In the genomic region with DNA sequence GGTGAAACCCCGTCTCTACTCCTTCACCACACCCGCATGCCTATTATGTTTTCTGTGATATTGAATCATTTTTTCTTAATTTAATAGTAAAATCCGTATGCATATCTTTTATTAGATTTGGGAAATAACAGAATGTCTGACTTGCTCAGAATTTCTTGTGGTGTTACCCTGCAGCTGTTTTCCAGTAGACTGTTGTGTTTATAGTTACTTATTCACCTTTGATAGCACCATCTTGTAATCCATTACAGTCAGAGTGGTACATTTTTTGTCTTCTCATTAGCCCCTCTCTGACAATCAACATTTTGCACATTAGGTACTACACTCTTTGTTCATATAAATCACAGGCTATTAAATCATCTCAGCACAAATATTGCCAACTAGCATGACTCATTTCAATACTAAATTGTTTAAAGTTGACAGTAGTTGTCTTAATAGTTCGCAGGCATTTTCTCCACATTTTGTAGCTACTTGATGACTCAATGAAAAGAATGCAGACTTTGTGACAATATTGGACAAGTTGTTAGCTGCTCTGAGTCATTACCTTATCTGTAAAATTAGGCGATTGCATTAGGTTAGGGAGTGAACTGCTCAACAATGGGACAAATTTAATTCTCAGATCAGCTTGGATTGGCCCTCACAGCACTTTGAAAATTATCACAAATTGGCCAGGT, we compare ENCODE assay signal across 10 cellular contexts. TPM values are rescaled to one million over a fixed set of nuclear protein-coding genes. Genes with fewer than 3 reads are reported as not detected.
DNase-seq lines count a peak whose midpoint lies in the region; ATAC-seq and TF ChIP-seq lines count a peak whose summit lies in the region.
"Had no signal": no experiment of that assay in that cellular context is flagged by ENCODE, and none has a peak within 500 bp of the region (broad histone marks: within the 10 kb centered on the region; RNA-seq: fewer than 3 reads in every experiment).

No MANE protein-coding gene starts in this region.

- H3K27me3 ChIP-seq in BJ (ENCODE audit: control insufficient read depth, insufficient read depth, low read length) = no peaks in the 10 kb centered on the region; the same call in 1 of the 2 replicates
- no peaks in the 10 kb centered on the region for H3K27me3 ChIP-seq in PC-3 (ENCODE audit: low read length)
- no peaks in the 10 kb centered on the region for H3K27me3 ChIP-seq in fibroblast of lung (ENCODE audit: control insufficient read depth, insufficient read depth, low read length)

- intact Hi-C loops in PC-3 (cut with micrococcal nuclease) = loop anchor here (2.0 kb wide), 2 partner anchors 50 to 86 kb away; no protein-coding TSS in a partner anchor

- H3K9me3 ChIP-seq in PC-3 (ENCODE audit: low read length) (no peaks in the 10 kb centered on the region), fibroblast of lung (ENCODE audit: control insufficient read depth, insufficient read depth, low read depth, low read length) (no peaks in the 10 kb centered on the region)

- H3K27me3 Mint-ChIP-seq in osteocyte (ENCODE audit: unreplicated experiment) = no peaks in the 10 kb centered on the region
- H3K27me3 Mint-ChIP-seq: stimulated activated naive CD8-positive, alpha-beta T cell treated with anti-CD3 and anti-CD28 coated beads, Interleukin-15, amount 100 ng/mL, for 72 hours had no signal

- H3F3A ChIP-seq in PC-3 (ENCODE audit: low read length, unreplicated experiment) = no peaks in the 10 kb centered on the region

- H3K79me2 ChIP-seq in PC-3 (ENCODE audit: low read length) (no peaks in the 10 kb centered on the region), fibroblast of lung (ENCODE audit: control insufficient read depth, insufficient read depth, low read length) (no peaks in the 10 kb centered on the region)

- peaks cover 20% of the 10 kb centered on the region for H3K4me1 Mint-ChIP-seq in osteocyte (ENCODE audit: unreplicated experiment)
- H3K4me1 Mint-ChIP-seq: stimulated activated naive CD8-positive, alpha-beta T cell treated with anti-CD3 and anti-CD28 coated beads, Interleukin-15, amount 100 ng/mL, for 72 hours had no signal

- CTCF ChIA-PET in BJ (lab: Yijun Ruan, JAX) (interaction anchor here (0.7 to 1.3 kb wide), 4 partner anchors 10 to 87 kb away, joined by 3 to 6 read pairs (median 4); partner anchors contain the start of gene SLC16A12), PC-3 (lab: Charles Lee) (interaction anchor here (0.7 to 1.0 kb wide), 4 partner anchors 86 to 183 kb away, joined by 3 read pairs; no protein-coding TSS in a partner anchor)

- H3K4me3 ChIP-seq in BJ (ENCODE audit: low read depth, low read length) (no peak overlapping the region), PC-3 (ENCODE audit: low read length) (no peak overlapping the region), fibroblast of lung (replicated peaks in 1 of 4; ENCODE audit: control extremely low read depth in 1 of 4, insufficient read depth in 1 of 4, low read depth in 3 of 4, low read length in 4 of 4) (no peak overlapping the region)

- H3K9me2 ChIP-seq in PC-3 (replicated peaks; ENCODE audit: low read length) = no peaks in the 10 kb centered on the region

- H3K9me3 Mint-ChIP-seq in osteocyte (ENCODE audit: unreplicated experiment) = no peaks in the 10 kb centered on the region
- H3K9me3 Mint-ChIP-seq: stimulated activated naive CD8-positive, alpha-beta T cell treated with anti-CD3 and anti-CD28 coated beads, Interleukin-15, amount 100 ng/mL, for 72 hours had no signal

- POLR2A ChIA-PET in BJ (lab: Charles Lee) (no interaction called here), PC-3 (lab: Charles Lee; ENCODE audit: unreplicated experiment) (no interaction called here)

- H4K20me1 ChIP-seq in PC-3 (ENCODE audit: low read length) (no peaks in the 10 kb centered on the region), fibroblast of lung (ENCODE audit: control insufficient read depth, extremely low read depth, insufficient read depth, low read length) (no peaks in the 10 kb centered on the region)

- peak; percentile 69 for ATAC-seq in PC-3
- no peak for ATAC-seq in GM19463 (IDR thresholded peaks at IDR 0.05; ENCODE audit: unreplicated experiment)
- no peak for ATAC-seq in HG03521 (IDR thresholded peaks at IDR 0.05; ENCODE audit: unreplicated experiment)
- ATAC-seq: stimulated activated naive CD8-positive, alpha-beta T cell treated with anti-CD3 and anti-CD28 coated beads, Interleukin-15, amount 100 ng/mL, for 72 hours had no signal

- H3K4me1 ChIP-seq in PC-3 (ENCODE audit: insufficient read depth, low read length) (peaks cover 48% of the 10 kb centered on the region), fibroblast of lung (ENCODE audit: control insufficient read depth, extremely low read depth, insufficient read depth, low read length) (peaks cover 10% of the 10 kb centered on the region)

- TF ChIP-seq CTCF in BJ (IDR thresholded peaks at IDR 0.05; ENCODE audit: insufficient read depth, low read depth, low read length) = no peak
- no peak for TF ChIP-seq CTCF in PC-3 (conservative IDR thresholded peaks at IDR 0.05; ENCODE audit: low read depth, low read length)
- no peak for TF ChIP-seq CTCF in fibroblast of lung (conservative IDR thresholded peaks at IDR 0.05 in 1 of 2, IDR thresholded peaks at IDR 0.05 in 1 of 2; ENCODE audit: low read depth in 1 of 2, low read length in 2 of 2)
- no peak for TF ChIP-seq CTCF in osteocyte (IDR thresholded peaks at IDR 0.05)

- H3K4me2 ChIP-seq in PC-3 (ENCODE audit: low read length) (peak overlapping the region; percentile 58), fibroblast of lung (ENCODE audit: extremely low read depth, insufficient read depth, low read length) (no peak overlapping the region)

- peak overlapping the region; percentile 85 for H3K27ac ChIP-seq in PC-3 (ENCODE audit: low read length)
- no peak overlapping the region for H3K27ac ChIP-seq in fibroblast of lung (ENCODE audit: insufficient read depth, low read length)

- no peaks in the 10 kb centered on the region for H3K36me3 Mint-ChIP-seq in osteocyte (ENCODE audit: unreplicated experiment)

- no peak overlapping the region for H3K4me3 Mint-ChIP-seq in osteocyte (ENCODE audit: unreplicated experiment)
- H3K4me3 Mint-ChIP-seq: stimulated activated naive CD8-positive, alpha-beta T cell treated with anti-CD3 and anti-CD28 coated beads, Interleukin-15, amount 100 ng/mL, for 72 hours had no signal

- H3K9ac ChIP-seq in PC-3 (ENCODE audit: low read length) (peak overlapping the region; percentile 15; the same call in 1 of the 2 replicates), fibroblast of lung (ENCODE audit: insufficient read depth, low read length) (no peak overlapping the region)

- peak; percentile 95 for DNase-seq in BJ (ENCODE audit: low read depth)
- DNase-seq in PC-3 = peak; percentile 92
- DNase-seq in fibroblast of lung (ENCODE audit: low read depth in 2 of 2) = peak; percentile 94 to 98
- DNase-seq in osteocyte (ENCODE audit: extremely low spot score, unreplicated experiment) = no peak
- no peak for DNase-seq in HUDEP-2 (lab: John Stamatoyannopoulos, UW; ENCODE audit: unreplicated experiment in 76 of 76)
- no peak for DNase-seq in central memory CD4-positive, alpha-beta T cell
- DNase-seq: NCI-H2081 treated with DMSO at 0.1 percent for 48 hours; stimulated activated naive CD8-positive, alpha-beta T cell treated with anti-CD3 and anti-CD28 coated beads, Interleukin-15, amount 100 ng/mL, for 72 hours had no signal

- BruUV-seq in PC-3 (replicated peaks; lab: Mats Ljungman, UMichigan) = no TSS peak

- H3K36me3 ChIP-seq in BJ (ENCODE audit: control insufficient read depth, insufficient read depth, low read length) (no peaks in the 10 kb centered on the region), PC-3 (ENCODE audit: low read depth, low read length) (no peaks in the 10 kb centered on the region), fibroblast of lung (ENCODE audit: control insufficient read depth, insufficient read depth, low read length) (no peaks in the 10 kb centered on the region)

- H2AFZ ChIP-seq in PC-3 (ENCODE audit: low read length) (no peak overlapping the region), fibroblast of lung (ENCODE audit: low read length) (no peak overlapping the region)

- H3K27ac Mint-ChIP-seq in osteocyte (ENCODE audit: unreplicated experiment) = peak overlapping the region; percentile 36
- H3K27ac Mint-ChIP-seq: stimulated activated naive CD8-positive, alpha-beta T cell treated with anti-CD3 and anti-CD28 coated beads, Interleukin-15, amount 100 ng/mL, for 72 hours had no signal

RNA-seq across cellular contexts. Expression of gene SLC16A12, which starts 17.8 kb away (rescaled TPM):
- 0.02 and 0.06 TPM in 2 replicates for polyA plus RNA-seq in BJ (2011; rRNA removed)
- 0.05 TPM in 1 of 2 replicates, not detected in the other for polyA minus RNA-seq in BJ (2011; rRNA and poly(A)+ RNA removed)
- not detected in 2 replicates for total RNA-seq in PC-3 (2014; rRNA removed)
- total RNA-seq in fibroblast of lung = under 0.01 TPM in 2 replicates
- polyA plus RNA-seq in fibroblast of lung = 0.26 and 0.46 TPM in 2 replicates
- 0.07 and 0.30 TPM in 2 replicates for polyA plus RNA-seq in fibroblast of lung (2012)
- 0.56 TPM in 1 of 2 replicates, not detected in the other for polyA minus RNA-seq in fibroblast of lung (ENCODE audit: low replicate concordance)
- total RNA-seq in osteocyte = 7.9 and 8.4 TPM in 2 replicates

Comparison
In these comparisons a context has a peak if more than half of its experiments do, and no peak if none do; other contexts are left out.
1. DNase-seq: peak in BJ (single experiment), PC-3 (single experiment) and fibroblast of lung (2 of 2); none in osteocyte (single experiment), HUDEP-2 (0 of 76) and central memory CD4-positive, alpha-beta T cell (single experiment).